In the genomic region with DNA sequence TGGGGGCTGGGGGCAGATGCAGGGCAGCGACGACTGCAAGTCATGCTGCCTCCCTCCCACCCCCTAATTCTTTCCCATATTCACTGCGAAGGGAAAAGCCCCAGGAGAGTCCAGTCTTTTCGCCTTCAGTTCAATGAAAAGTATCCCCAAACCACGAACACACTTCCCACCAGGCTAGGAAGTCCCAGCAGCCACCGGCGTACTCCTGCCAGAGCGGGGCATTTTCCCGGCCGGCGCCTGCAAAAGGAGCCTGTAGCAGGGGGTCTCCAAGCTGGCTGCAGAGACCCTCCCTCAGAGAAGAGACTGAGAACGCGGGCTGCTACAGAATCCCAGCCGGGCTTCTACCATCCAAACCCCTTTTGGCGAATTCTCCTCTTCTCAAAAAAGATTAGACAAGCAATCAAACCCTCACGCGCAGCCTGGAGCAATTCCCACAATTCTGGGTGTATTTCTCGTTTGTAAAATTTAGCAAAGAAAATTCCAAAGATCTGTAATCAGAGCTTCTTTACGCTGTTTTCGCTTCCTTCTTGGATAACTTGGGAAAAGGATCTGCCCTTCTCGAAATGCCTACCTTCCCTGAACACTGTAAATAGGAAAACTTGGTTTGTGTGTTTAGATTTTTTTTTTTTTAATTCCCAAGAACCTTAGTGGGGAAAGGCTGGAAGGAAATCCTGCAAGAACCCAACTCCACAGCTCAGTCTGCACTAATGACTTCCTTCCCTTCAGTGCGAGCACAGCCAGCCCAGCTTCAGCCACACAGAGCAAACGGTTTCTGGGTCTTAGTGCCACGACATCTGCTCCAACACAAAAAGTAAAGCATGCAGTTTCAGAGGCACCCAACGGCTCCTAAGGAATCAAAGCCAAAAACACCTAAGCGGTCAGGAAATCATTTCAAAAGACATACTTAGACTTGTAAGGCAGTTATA, we compare ENCODE assay signal across 8 cellular contexts.
DNase-seq lines count a peak whose midpoint lies in the region; ATAC-seq and TF ChIP-seq lines count a peak whose summit lies in the region.

No MANE protein-coding gene starts in this region.

- peak overlapping the region in 1 of 2 donors; percentile 4 for H3K4me3 ChIP-seq in CD4-positive, alpha-beta memory T cell (ENCODE audit: low read length in 2 of 2)
- no peak overlapping the region for H3K4me3 ChIP-seq in MM.1S (ENCODE audit: low read length)
- H3K4me3 ChIP-seq in fibroblast of the aortic adventitia (ENCODE audit: low read depth, low read length) = peak overlapping the region; percentile 71
- peak overlapping the region; percentile 24 to 54 (median 45) for H3K4me3 ChIP-seq in thyroid gland (replicated peaks in 1 of 3)

- peak in 1 of 2 donors; percentile 77 for TF ChIP-seq POLR2A in thyroid gland (IDR thresholded peaks at IDR 0.05)

- CTCF ChIA-PET in CD4-positive, alpha-beta memory T cell (lab: Charles Lee; ENCODE audit: partially characterized antibody) = interaction anchor here (1.2 to 1.9 kb wide), 3 partner anchors 12 to 556 kb away, joined by 3 to 7 read pairs (median 5); no protein-coding TSS in a partner anchor

- H3K4me2 ChIP-seq in MM.1S (ENCODE audit: low read depth, low read length) = peak overlapping the region; percentile 35; the same call in 1 of the 2 replicates

- peaks cover 5 to 19% (median 9%) of the 10 kb centered on the region in 4 donors for H3K4me1 Mint-ChIP-seq in CD4-positive, alpha-beta memory T cell
- H3K4me1 Mint-ChIP-seq in activated T-cell treated with anti-CD3 and anti-CD28 coated beads, Interleukin-2, amount 50 U/mL, for 72 hours (ENCODE audit: low read depth) = peaks cover 27% of the 10 kb centered on the region

- no peak for TF ChIP-seq CTCF in MM.1S (IDR thresholded peaks at IDR 0.05; ENCODE audit: low read length)
- TF ChIP-seq CTCF in fibroblast of the aortic adventitia (IDR thresholded peaks at IDR 0.05; ENCODE audit: insufficient read depth, low read length) = no peak
- peak in 2 of 6 experiments; percentile 7 to 8 for TF ChIP-seq CTCF in thyroid gland (IDR thresholded peaks at IDR 0.05)

- H3K36me3 Mint-ChIP-seq in CD4-positive, alpha-beta memory T cell = no peaks in the 10 kb centered on the region
- no peaks in the 10 kb centered on the region for H3K36me3 Mint-ChIP-seq in activated T-cell treated with anti-CD3 and anti-CD28 coated beads, Interleukin-2, amount 50 U/mL, for 72 hours (ENCODE audit: insufficient read depth in 2 of 2)

- peak in 2 of 5 donors; percentile 10 to 13 for DNase-seq in CD4-positive, alpha-beta memory T cell
- no peak for DNase-seq in MM.1S
- peak; percentile 10 to 15 for DNase-seq in activated T-cell treated with anti-CD3 and anti-CD28 coated beads, Interleukin-2, amount 50 U/mL, for 72 hours
- DNase-seq in fibroblast of the aortic adventitia (ENCODE audit: low read depth) = peak; percentile 80
- peak; percentile 77 for DNase-seq in mucosa of gallbladder (ENCODE audit: low spot score)
- peak; percentile 72 to 81 for DNase-seq in thyroid gland
- no peak for DNase-seq in NCI-H146 (lab: John Stamatoyannopoulos, UW)

- H3K9me3 ChIP-seq in CD4-positive, alpha-beta memory T cell (ENCODE audit: control insufficient read depth in 1 of 2, low read length in 2 of 2) = no peaks in the 10 kb centered on the region
- H3K9me3 ChIP-seq in MM.1S (replicated peaks; ENCODE audit: insufficient read depth, low read length) = no peaks in the 10 kb centered on the region
- H3K9me3 ChIP-seq in thyroid gland = no peaks in the 10 kb centered on the region

- 1 to 4% methylated on average over 18 to 26 of the region's 26 CpGs for WGBS in thyroid gland, 2 donors

- no peak overlapping the region for H3K27ac ChIP-seq in CD4-positive, alpha-beta memory T cell (ENCODE audit: low read depth, low read length)
- H3K27ac ChIP-seq in MM.1S (ENCODE audit: low read length) (no peak overlapping the region), thyroid gland (peak overlapping the region; percentile 63 to 83 (median 69))

- H3K9me2 ChIP-seq in MM.1S (replicated peaks; ENCODE audit: insufficient read depth, low read length) = no peaks in the 10 kb centered on the region

- peak overlapping the region; percentile 61 to 87 (median 82) for H3K4me3 Mint-ChIP-seq in CD4-positive, alpha-beta memory T cell
- peak overlapping the region; percentile 89 to 92 for H3K4me3 Mint-ChIP-seq in activated T-cell treated with anti-CD3 and anti-CD28 coated beads, Interleukin-2, amount 50 U/mL, for 72 hours

- no peaks in the 10 kb centered on the region for H3K36me3 ChIP-seq in CD4-positive, alpha-beta memory T cell (ENCODE audit: insufficient read depth, low read length)
- H3K36me3 ChIP-seq in MM.1S (replicated peaks; ENCODE audit: insufficient read depth, low read length) (no peaks in the 10 kb centered on the region), thyroid gland (no peaks in the 10 kb centered on the region)

- H3K79me2 ChIP-seq in MM.1S (ENCODE audit: low read length) = no peaks in the 10 kb centered on the region

- POLR2A ChIA-PET in CD4-positive, alpha-beta memory T cell (lab: Charles Lee; ENCODE audit: partially characterized antibody) = no interaction called here

- peaks cover 12% of the 10 kb centered on the region for H3K4me1 ChIP-seq in CD4-positive, alpha-beta memory T cell (ENCODE audit: insufficient read depth, low read length)
- H3K4me1 ChIP-seq in MM.1S (ENCODE audit: low read length) = no peaks in the 10 kb centered on the region
- H3K4me1 ChIP-seq in thyroid gland = peaks cover 14 to 29% of the 10 kb centered on the region in 2 donors

- H3K27ac Mint-ChIP-seq in CD4-positive, alpha-beta memory T cell = no peak overlapping the region
- H3K27ac Mint-ChIP-seq in activated T-cell treated with anti-CD3 and anti-CD28 coated beads, Interleukin-2, amount 50 U/mL, for 72 hours = peak overlapping the region; percentile 81

- H2AFZ ChIP-seq in MM.1S (ENCODE audit: low read length) = no peak overlapping the region

- intact Hi-C loops in CD4-positive, alpha-beta memory T cell (cut with micrococcal nuclease) = loop anchor here (5.0 kb wide), 1 partner anchor 556 kb away; no protein-coding TSS in a partner anchor
- intact Hi-C loops in thyroid gland (cut with DNase I) = no loop called here

- peaks cover 20 to 25% of the 10 kb centered on the region in 2 donors for H3K27me3 Mint-ChIP-seq in CD4-positive, alpha-beta memory T cell
- H3K27me3 Mint-ChIP-seq in activated T-cell treated with anti-CD3 and anti-CD28 coated beads, Interleukin-2, amount 50 U/mL, for 72 hours (ENCODE audit: low read depth) = peaks cover 6% of the 10 kb centered on the region

- no peak overlapping the region for H3K9ac ChIP-seq in MM.1S (ENCODE audit: low read length)

- no peak for ATAC-seq in activated T-cell treated with anti-CD3 and anti-CD28 coated beads, Interleukin-2, amount 50 U/mL, for 72 hours (replicated peaks in 1 of 2)
- ATAC-seq in HG03139 (IDR thresholded peaks at IDR 0.05; ENCODE audit: unreplicated experiment) = no peak

- H3F3A ChIP-seq in MM.1S (ENCODE audit: insufficient read depth, low read length) = no peaks in the 10 kb centered on the region

- H4K20me1 ChIP-seq in MM.1S (ENCODE audit: insufficient read depth, low read length) = no peaks in the 10 kb centered on the region

- no peaks in the 10 kb centered on the region for H3K9me3 Mint-ChIP-seq in CD4-positive, alpha-beta memory T cell
- no peaks in the 10 kb centered on the region for H3K9me3 Mint-ChIP-seq in activated T-cell treated with anti-CD3 and anti-CD28 coated beads, Interleukin-2, amount 50 U/mL, for 72 hours

- H3K27me3 ChIP-seq in CD4-positive, alpha-beta memory T cell (ENCODE audit: insufficient read depth, low read length) = peaks cover 10% of the 10 kb centered on the region
- H3K27me3 ChIP-seq in MM.1S (replicated peaks; ENCODE audit: insufficient read depth, low read length) (no peaks in the 10 kb centered on the region), thyroid gland (no peaks in the 10 kb centered on the region)

Comparison
In these comparisons a context has a peak if more than half of its experiments do, and no peak if none do; other contexts are left out.
1. DNase-seq: peak in activated T-cell treated with anti-CD3 and anti-CD28 coated beads, Interleukin-2, amount 50 U/mL, for 72 hours (2 of 2), fibroblast of the aortic adventitia (single experiment), mucosa of gallbladder (single experiment) and thyroid gland (2 of 2); none in MM.1S (single experiment) and NCI-H146 (single experiment).
2. H3K27ac ChIP-seq: peak in thyroid gland (3 of 3); none in CD4-positive, alpha-beta memory T cell (single experiment) and MM.1S (single experiment).